Comparison of ENCODE assay signal across 23 cellular contexts in the genomic region with DNA sequence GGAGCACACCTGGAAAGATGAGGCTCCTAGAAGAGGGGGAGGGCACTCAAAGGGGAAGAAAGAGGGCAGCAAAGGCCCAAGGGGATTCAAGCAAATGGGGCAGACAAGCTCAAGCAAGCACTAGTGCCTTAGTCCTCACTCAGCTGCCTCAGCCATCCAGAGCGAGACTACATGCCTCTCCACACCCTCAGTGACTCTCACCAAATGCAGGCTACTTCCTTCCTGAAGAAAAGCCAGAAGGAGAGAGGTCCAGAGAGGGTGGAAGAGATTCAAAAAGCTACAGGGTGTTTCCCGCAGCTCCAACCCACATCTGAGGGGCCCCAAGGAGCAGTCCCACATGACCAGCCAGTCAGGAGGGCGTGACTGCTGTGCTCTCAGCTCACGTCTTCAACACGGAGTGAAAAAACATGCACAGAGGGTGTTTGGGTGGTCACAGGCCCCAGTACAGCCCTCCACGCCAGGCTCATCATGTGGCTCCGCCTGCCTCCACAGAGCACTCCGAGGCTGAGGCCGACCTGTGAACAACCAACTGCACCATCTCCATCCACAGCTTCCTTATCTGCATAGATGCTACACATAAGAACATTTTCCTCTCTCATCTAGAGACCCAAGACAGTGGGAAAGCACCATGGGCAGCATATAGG.
DNase-seq lines count a peak whose midpoint lies in the region; ATAC-seq and TF ChIP-seq lines count a peak whose summit lies in the region.
"Had no signal": no experiment of that assay in that cellular context is flagged by ENCODE, and none has a peak within 500 bp of the region (broad histone marks: within the 10 kb centered on the region; RNA-seq: fewer than 3 reads in every experiment).

No MANE protein-coding gene starts in this region.

- no peaks in the 10 kb centered on the region for H3K9me3 Mint-ChIP-seq in memory B cell
- H3K9me3 Mint-ChIP-seq: activated CD4-positive, alpha-beta memory T cell treated with anti-CD3 and anti-CD28 coated beads, Interleukin-2, amount 10 ng/mL, durations not matched to agents 7 days and 5 days; natural killer cell treated with Interleukin-12 subunit alpha and Interleukin-12 subunit beta and Interleukin-15 and Interleukin-18, amount 100 ng/mL, for 72 hours; T-helper 2 cell treated with Interferon-gamma antibody and Interleukin-4, amounts not matched to agents 5 μg/mL and 100 μg/mL, for 36 hours; WTC11 had no signal

- H3K27ac ChIP-seq in BLaER1, result peak overlapping the region; percentile 1; the same call in 1 of the 2 replicates
- H3K27ac ChIP-seq: GM23248, KMS-11, SK-N-MC, thyroid gland had no signal

- DNase-seq in UCSD-AML1 (lab: John Stamatoyannopoulos, UW; ENCODE audit: unreplicated experiment) (peak; percentile 27), memory B cell (ENCODE audit: low spot score in 2 of 2) (peak in 1 of 2 donors; percentile 14), ACHN (no peak), NCI-H2081 (lab: John Stamatoyannopoulos, UW) (no peak)
- DNase-seq: activated CD4-positive, alpha-beta memory T cell treated with anti-CD3 and anti-CD28 coated beads, Interleukin-2, amount 10 ng/mL, durations not matched to agents 7 days and 5 days; activated naive CD4-positive, alpha-beta T cell; activated T-cell treated with anti-CD3 and anti-CD28 coated beads for 4 hours; amniotic stem cell; foreskin melanocyte; GM23248; kidney; mesendoderm; NCI-H1092; NCI-H1930; thyroid gland had no signal

- H3K4me2 ChIP-seq in BLaER1, result peak overlapping the region; percentile 80
- H3K4me2 ChIP-seq: KMS-11 had no signal

- H3K36me3 Mint-ChIP-seq in memory B cell, result peaks cover 17% of the 10 kb centered on the region

- H3K36me3 ChIP-seq in BLaER1, result no peaks in the 10 kb centered on the region
- H3K36me3 ChIP-seq: thyroid gland had no signal

- no peaks in the 10 kb centered on the region for H4K20me1 ChIP-seq in BLaER1

- H3K4me3 ChIP-seq in BLaER1, result no peak overlapping the region
- H3K4me3 ChIP-seq: GM23248, SK-N-MC, thyroid gland had no signal

- in situ Hi-C loops in ACHN (cut with HindIII; ENCODE audit: low pct_ligation_motif_present, low pct_unique_long_range_greater_than_20kb, low sequenced_read_pairs), result no loop called here

- peak overlapping the region; percentile 39 for H3K4me3 Mint-ChIP-seq in memory B cell
- H3K4me3 Mint-ChIP-seq: activated CD4-positive, alpha-beta memory T cell treated with anti-CD3 and anti-CD28 coated beads, Interleukin-2, amount 10 ng/mL, durations not matched to agents 7 days and 5 days; natural killer cell treated with Interleukin-12 subunit alpha and Interleukin-12 subunit beta and Interleukin-15 and Interleukin-18, amount 100 ng/mL, for 72 hours; T-helper 2 cell treated with Interferon-gamma antibody and Interleukin-4, amounts not matched to agents 5 μg/mL and 100 μg/mL, for 36 hours; WTC11 had no signal

- no peaks in the 10 kb centered on the region for H3K27me3 ChIP-seq in BLaER1
- H3K27me3 ChIP-seq: thyroid gland had no signal

- peak; percentile 31 for ATAC-seq in GM18498 (IDR thresholded peaks at IDR 0.05; ENCODE audit: unreplicated experiment)
- peak; percentile 82 for ATAC-seq in memory B cell (ENCODE audit: low read depth)
- ATAC-seq in SK-N-SH treated with all-trans-retinoic acid at 6 μM for 48 hours, result no peak
- ATAC-seq: natural killer cell treated with Interleukin-12 subunit alpha and Interleukin-12 subunit beta and Interleukin-15 and Interleukin-18, amount 100 ng/mL, for 72 hours; WTC11 had no signal

- peak overlapping the region; percentile 60 for H3K27ac Mint-ChIP-seq in memory B cell
- H3K27ac Mint-ChIP-seq: activated CD4-positive, alpha-beta memory T cell treated with anti-CD3 and anti-CD28 coated beads, Interleukin-2, amount 10 ng/mL, durations not matched to agents 7 days and 5 days; natural killer cell treated with Interleukin-12 subunit alpha and Interleukin-12 subunit beta and Interleukin-15 and Interleukin-18, amount 100 ng/mL, for 72 hours; T-helper 2 cell treated with Interferon-gamma antibody and Interleukin-4, amounts not matched to agents 5 μg/mL and 100 μg/mL, for 36 hours; WTC11 had no signal

- H3K9ac ChIP-seq in BLaER1, result no peak overlapping the region
- H3K9ac ChIP-seq: GM23248, KMS-11 had no signal

- peaks cover 38% of the 10 kb centered on the region for H3K4me1 Mint-ChIP-seq in memory B cell

- peaks cover 68% of the 10 kb centered on the region for H3K4me1 ChIP-seq in BLaER1

- H3K27me3 Mint-ChIP-seq in memory B cell, result no peaks in the 10 kb centered on the region
- H3K27me3 Mint-ChIP-seq: activated CD4-positive, alpha-beta memory T cell treated with anti-CD3 and anti-CD28 coated beads, Interleukin-2, amount 10 ng/mL, durations not matched to agents 7 days and 5 days; natural killer cell treated with Interleukin-12 subunit alpha and Interleukin-12 subunit beta and Interleukin-15 and Interleukin-18, amount 100 ng/mL, for 72 hours had no signal

- H3K9me3 ChIP-seq in BLaER1, result no peaks in the 10 kb centered on the region
- H3K9me3 ChIP-seq: thyroid gland had no signal

TF ChIP-seq in SK-N-SH treated with all-trans-retinoic acid at 6 μM for 48 hours, 23 proteins besides CTCF, POLR2A, EP300 and RAD21 (continues in another document):
- TF ChIP-seq ZFP30 (CRISPR knock-in tag; IDR thresholded peaks at IDR 0.05) (no peak), CSDC2 (CRISPR knock-in tag; IDR thresholded peaks at IDR 0.05) (no peak), PPARA (CRISPR knock-in tag; IDR thresholded peaks at IDR 0.05; ENCODE audit: borderline replicate concordance) (no peak), TOX (CRISPR knock-in tag; IDR thresholded peaks at IDR 0.05; ENCODE audit: borderline replicate concordance) (no peak), ISL1 (CRISPR knock-in tag; IDR thresholded peaks at IDR 0.05) (no peak), BACH2 (CRISPR knock-in tag; IDR thresholded peaks at IDR 0.05; ENCODE audit: borderline replicate concordance) (no peak), OSR1 (CRISPR knock-in tag; IDR thresholded peaks at IDR 0.05) (no peak), RARB (CRISPR knock-in tag; IDR thresholded peaks at IDR 0.05) (no peak), ZC3H10 (CRISPR knock-in tag; IDR thresholded peaks at IDR 0.05) (no peak), ZNF70 (CRISPR knock-in tag; IDR thresholded peaks at IDR 0.05) (no peak), GLIS3 (CRISPR knock-in tag; IDR thresholded peaks at IDR 0.05) (no peak), ZNF565 (CRISPR knock-in tag; conservative IDR thresholded peaks at IDR 0.05; ENCODE audit: low read depth) (no peak), ARNTL (CRISPR knock-in tag; IDR thresholded peaks at IDR 0.05; ENCODE audit: borderline replicate concordance, low read depth) (no peak), TCF4 (CRISPR knock-in tag; IDR thresholded peaks at IDR 0.05; ENCODE audit: borderline replicate concordance) (no peak)
- TF ChIP-seq, protein P1, sequence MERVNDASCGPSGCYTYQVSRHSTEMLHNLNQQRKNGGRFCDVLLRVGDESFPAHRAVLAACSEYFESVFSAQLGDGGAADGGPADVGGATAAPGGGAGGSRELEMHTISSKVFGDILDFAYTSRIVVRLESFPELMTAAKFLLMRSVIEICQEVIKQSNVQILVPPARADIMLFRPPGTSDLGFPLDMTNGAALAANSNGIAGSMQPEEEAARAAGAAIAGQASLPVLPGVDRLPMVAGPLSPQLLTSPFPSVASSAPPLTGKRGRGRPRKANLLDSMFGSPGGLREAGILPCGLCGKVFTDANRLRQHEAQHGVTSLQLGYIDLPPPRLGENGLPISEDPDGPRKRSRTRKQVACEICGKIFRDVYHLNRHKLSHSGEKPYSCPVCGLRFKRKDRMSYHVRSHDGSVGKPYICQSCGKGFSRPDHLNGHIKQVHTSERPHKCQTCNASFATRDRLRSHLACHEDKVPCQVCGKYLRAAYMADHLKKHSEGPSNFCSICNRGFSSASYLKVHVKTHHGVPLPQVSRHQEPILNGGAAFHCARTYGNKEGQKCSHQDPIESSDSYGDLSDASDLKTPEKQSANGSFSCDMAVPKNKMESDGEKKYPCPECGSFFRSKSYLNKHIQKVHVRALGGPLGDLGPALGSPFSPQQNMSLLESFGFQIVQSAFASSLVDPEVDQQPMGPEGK (CRISPR knock-in tag; IDR thresholded peaks at IDR 0.05; ENCODE audit: borderline replicate concordance), result no peak
- TF ChIP-seq, protein P2, sequence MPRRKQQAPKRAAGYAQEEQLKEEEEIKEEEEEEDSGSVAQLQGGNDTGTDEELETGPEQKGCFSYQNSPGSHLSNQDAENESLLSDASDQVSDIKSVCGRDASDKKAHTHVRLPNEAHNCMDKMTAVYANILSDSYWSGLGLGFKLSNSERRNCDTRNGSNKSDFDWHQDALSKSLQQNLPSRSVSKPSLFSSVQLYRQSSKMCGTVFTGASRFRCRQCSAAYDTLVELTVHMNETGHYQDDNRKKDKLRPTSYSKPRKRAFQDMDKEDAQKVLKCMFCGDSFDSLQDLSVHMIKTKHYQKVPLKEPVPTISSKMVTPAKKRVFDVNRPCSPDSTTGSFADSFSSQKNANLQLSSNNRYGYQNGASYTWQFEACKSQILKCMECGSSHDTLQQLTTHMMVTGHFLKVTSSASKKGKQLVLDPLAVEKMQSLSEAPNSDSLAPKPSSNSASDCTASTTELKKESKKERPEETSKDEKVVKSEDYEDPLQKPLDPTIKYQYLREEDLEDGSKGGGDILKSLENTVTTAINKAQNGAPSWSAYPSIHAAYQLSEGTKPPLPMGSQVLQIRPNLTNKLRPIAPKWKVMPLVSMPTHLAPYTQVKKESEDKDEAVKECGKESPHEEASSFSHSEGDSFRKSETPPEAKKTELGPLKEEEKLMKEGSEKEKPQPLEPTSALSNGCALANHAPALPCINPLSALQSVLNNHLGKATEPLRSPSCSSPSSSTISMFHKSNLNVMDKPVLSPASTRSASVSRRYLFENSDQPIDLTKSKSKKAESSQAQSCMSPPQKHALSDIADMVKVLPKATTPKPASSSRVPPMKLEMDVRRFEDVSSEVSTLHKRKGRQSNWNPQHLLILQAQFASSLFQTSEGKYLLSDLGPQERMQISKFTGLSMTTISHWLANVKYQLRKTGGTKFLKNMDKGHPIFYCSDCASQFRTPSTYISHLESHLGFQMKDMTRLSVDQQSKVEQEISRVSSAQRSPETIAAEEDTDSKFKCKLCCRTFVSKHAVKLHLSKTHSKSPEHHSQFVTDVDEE (CRISPR knock-in tag; IDR thresholded peaks at IDR 0.05), result no peak
- TF ChIP-seq, protein P3, sequence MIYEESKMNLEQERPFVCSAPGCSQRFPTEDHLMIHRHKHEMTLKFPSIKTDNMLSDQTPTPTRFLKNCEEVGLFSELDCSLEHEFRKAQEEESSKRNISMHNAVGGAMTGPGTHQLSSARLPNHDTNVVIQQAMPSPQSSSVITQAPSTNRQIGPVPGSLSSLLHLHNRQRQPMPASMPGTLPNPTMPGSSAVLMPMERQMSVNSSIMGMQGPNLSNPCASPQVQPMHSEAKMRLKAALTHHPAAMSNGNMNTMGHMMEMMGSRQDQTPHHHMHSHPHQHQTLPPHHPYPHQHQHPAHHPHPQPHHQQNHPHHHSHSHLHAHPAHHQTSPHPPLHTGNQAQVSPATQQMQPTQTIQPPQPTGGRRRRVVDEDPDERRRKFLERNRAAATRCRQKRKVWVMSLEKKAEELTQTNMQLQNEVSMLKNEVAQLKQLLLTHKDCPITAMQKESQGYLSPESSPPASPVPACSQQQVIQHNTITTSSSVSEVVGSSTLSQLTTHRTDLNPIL (CRISPR knock-in tag; IDR thresholded peaks at IDR 0.05; ENCODE audit: low read depth), result no peak
